Comparison of ENCODE assay signal across 1 cellular context in the genomic region with DNA sequence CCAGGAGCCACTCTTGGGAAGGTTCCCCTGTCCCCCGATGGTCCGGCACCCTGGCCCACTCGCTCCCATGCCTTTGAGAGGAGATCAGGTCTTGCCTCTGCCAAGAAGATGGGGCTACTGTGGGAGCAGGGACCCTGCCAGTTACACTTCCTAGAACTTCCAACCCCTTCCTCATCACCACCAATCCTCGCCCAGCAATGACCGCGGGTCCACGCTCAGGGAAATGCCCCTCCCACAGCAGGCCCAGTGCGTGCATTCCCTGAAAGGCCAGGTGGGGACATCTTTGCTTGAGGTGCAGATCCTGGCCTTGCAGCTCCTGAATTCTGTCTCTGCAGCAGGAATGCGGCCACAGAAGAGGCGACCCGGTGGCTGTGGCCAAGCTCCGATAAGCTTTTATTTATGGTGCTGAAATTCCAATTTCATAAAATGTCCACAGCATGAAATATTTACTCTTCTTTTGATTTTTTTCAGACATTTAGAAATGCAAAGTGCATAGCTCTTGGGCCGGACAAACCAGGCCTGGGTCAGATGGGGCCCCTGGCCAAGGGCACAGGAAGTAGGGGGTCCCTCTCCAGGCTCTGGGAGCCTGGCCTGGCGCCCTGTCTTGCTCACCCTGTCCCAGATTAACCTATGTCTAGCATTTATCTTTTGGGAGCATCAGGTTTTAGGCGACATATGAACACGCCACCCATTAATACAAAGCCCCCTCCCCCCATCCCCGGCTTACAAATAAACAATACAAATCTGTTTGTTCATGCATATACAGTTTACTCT.
TF ChIP-seq lines count a peak whose summit lies in the region.

No MANE protein-coding gene starts in this region.

TF ChIP-seq in GM23338, 12 proteins besides CTCF, POLR2A, EP300 and RAD21 (continued from another document):
- TF ChIP-seq, protein P1, sequence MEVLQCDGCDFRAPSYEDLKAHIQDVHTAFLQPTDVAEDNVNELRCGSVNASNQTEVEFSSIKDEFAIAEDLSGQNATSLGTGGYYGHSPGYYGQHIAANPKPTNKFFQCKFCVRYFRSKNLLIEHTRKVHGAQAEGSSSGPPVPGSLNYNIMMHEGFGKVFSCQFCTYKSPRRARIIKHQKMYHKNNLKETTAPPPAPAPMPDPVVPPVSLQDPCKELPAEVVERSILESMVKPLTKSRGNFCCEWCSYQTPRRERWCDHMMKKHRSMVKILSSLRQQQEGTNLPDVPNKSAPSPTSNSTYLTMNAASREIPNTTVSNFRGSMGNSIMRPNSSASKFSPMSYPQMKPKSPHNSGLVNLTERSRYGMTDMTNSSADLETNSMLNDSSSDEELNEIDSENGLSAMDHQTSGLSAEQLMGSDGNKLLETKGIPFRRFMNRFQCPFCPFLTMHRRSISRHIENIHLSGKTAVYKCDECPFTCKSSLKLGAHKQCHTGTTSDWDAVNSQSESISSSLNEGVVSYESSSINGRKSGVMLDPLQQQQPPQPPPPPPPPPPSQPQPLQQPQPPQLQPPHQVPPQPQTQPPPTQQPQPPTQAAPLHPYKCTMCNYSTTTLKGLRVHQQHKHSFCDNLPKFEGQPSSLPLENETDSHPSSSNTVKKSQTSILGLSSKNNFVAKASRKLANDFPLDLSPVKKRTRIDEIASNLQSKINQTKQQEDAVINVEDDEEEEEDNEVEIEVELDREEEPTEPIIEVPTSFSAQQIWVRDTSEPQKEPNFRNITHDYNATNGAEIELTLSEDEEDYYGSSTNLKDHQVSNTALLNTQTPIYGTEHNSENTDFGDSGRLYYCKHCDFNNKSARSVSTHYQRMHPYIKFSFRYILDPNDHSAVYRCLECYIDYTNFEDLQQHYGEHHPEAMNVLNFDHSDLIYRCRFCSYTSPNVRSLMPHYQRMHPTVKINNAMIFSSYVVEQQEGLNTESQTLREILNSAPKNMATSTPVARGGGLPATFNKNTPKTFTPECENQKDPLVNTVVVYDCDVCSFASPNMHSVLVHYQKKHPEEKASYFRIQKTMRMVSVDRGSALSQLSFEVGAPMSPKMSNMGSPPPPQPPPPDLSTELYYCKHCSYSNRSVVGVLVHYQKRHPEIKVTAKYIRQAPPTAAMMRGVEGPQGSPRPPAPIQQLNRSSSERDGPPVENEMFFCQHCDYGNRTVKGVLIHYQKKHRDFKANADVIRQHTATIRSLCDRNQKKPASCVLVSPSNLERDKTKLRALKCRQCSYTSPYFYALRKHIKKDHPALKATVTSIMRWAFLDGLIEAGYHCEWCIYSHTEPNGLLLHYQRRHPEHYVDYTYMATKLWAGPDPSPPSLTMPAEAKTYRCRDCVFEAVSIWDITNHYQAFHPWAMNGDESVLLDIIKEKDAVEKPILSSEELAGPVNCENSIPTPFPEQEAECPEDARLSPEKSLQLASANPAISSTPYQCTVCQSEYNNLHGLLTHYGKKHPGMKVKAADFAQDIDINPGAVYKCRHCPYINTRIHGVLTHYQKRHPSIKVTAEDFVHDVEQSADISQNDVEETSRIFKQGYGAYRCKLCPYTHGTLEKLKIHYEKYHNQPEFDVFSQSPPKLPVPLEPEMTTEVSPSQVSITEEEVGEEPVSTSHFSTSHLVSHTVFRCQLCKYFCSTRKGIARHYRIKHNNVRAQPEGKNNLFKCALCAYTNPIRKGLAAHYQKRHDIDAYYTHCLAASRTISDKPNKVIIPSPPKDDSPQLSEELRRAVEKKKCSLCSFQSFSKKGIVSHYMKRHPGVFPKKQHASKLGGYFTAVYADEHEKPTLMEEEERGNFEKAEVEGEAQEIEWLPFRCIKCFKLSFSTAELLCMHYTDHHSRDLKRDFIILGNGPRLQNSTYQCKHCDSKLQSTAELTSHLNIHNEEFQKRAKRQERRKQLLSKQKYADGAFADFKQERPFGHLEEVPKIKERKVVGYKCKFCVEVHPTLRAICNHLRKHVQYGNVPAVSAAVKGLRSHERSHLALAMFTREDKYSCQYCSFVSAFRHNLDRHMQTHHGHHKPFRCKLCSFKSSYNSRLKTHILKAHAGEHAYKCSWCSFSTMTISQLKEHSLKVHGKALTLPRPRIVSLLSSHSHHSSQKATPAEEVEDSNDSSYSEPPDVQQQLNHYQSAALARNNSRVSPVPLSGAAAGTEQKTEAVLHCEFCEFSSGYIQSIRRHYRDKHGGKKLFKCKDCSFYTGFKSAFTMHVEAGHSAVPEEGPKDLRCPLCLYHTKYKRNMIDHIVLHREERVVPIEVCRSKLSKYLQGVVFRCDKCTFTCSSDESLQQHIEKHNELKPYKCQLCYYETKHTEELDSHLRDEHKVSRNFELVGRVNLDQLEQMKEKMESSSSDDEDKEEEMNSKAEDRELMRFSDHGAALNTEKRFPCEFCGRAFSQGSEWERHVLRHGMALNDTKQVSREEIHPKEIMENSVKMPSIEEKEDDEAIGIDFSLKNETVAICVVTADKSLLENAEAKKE (CRISPR knock-in tag; IDR thresholded peaks at IDR 0.05): no peak
- TF ChIP-seq CREB1 (CRISPR knock-in tag; IDR thresholded peaks at IDR 0.05; ENCODE audit: low read depth) (no peak), ZNF114 (CRISPR knock-in tag; IDR thresholded peaks at IDR 0.05) (no peak), EZH2 (IDR thresholded peaks at IDR 0.05; ENCODE audit: low read depth, unreplicated experiment) (no peak)
- TF ChIP-seq, protein P2, sequence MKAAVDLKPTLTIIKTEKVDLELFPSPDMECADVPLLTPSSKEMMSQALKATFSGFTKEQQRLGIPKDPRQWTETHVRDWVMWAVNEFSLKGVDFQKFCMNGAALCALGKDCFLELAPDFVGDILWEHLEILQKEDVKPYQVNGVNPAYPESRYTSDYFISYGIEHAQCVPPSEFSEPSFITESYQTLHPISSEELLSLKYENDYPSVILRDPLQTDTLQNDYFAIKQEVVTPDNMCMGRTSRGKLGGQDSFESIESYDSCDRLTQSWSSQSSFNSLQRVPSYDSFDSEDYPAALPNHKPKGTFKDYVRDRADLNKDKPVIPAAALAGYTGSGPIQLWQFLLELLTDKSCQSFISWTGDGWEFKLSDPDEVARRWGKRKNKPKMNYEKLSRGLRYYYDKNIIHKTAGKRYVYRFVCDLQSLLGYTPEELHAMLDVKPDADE (IDR thresholded peaks at IDR 0.05): no peak
- TF ChIP-seq, protein P3, sequence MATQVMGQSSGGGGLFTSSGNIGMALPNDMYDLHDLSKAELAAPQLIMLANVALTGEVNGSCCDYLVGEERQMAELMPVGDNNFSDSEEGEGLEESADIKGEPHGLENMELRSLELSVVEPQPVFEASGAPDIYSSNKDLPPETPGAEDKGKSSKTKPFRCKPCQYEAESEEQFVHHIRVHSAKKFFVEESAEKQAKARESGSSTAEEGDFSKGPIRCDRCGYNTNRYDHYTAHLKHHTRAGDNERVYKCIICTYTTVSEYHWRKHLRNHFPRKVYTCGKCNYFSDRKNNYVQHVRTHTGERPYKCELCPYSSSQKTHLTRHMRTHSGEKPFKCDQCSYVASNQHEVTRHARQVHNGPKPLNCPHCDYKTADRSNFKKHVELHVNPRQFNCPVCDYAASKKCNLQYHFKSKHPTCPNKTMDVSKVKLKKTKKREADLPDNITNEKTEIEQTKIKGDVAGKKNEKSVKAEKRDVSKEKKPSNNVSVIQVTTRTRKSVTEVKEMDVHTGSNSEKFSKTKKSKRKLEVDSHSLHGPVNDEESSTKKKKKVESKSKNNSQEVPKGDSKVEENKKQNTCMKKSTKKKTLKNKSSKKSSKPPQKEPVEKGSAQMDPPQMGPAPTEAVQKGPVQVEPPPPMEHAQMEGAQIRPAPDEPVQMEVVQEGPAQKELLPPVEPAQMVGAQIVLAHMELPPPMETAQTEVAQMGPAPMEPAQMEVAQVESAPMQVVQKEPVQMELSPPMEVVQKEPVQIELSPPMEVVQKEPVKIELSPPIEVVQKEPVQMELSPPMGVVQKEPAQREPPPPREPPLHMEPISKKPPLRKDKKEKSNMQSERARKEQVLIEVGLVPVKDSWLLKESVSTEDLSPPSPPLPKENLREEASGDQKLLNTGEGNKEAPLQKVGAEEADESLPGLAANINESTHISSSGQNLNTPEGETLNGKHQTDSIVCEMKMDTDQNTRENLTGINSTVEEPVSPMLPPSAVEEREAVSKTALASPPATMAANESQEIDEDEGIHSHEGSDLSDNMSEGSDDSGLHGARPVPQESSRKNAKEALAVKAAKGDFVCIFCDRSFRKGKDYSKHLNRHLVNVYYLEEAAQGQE (IDR thresholded peaks at IDR 0.05; ENCODE audit: unreplicated experiment): no peak
TF ChIP-seq in GM23338: peak in this region for 0.
